8 cellular contexts compared by ENCODE assay signal in genomic region chr1:34163792-34164509, GRCh38. TPM values are rescaled to one million over a fixed set of nuclear protein-coding genes. Genes with fewer than 3 reads are reported as not detected.
A peak's percentile ranks its signal among the peaks of the same experiment; 100 is the strongest.
DNase-seq lines count a peak whose midpoint lies in the region; ATAC-seq and TF ChIP-seq lines count a peak whose summit lies in the region.

No MANE protein-coding gene starts in this region.

- H3K36me3 Mint-ChIP-seq in activated naive CD8-positive, alpha-beta T cell: no peaks in the 10 kb centered on the region
- H3K36me3 Mint-ChIP-seq in activated naive CD8-positive, alpha-beta T cell treated with anti-CD3 and anti-CD28 coated beads for 36 hours: no peaks in the 10 kb centered on the region
- no peaks in the 10 kb centered on the region for H3K36me3 Mint-ChIP-seq in CD8-positive, alpha-beta T cell

- TF ChIP-seq CTCF in left lung (IDR thresholded peaks at IDR 0.05): no peak
- no peak for TF ChIP-seq CTCF in CD8-positive, alpha-beta T cell (IDR thresholded peaks at IDR 0.05)

- no peak overlapping the region for H3K27ac Mint-ChIP-seq in activated naive CD8-positive, alpha-beta T cell
- H3K27ac Mint-ChIP-seq in activated naive CD8-positive, alpha-beta T cell treated with anti-CD3 and anti-CD28 coated beads for 36 hours: no peak overlapping the region
- H3K27ac Mint-ChIP-seq in CD8-positive, alpha-beta T cell: no peak overlapping the region

- WGBS in urinary bladder: under 1% methylated on average over 63 of the region's 63 CpGs

- no peaks in the 10 kb centered on the region for H3K9me3 Mint-ChIP-seq in activated naive CD8-positive, alpha-beta T cell (ENCODE audit: low read depth)
- H3K9me3 Mint-ChIP-seq in activated naive CD8-positive, alpha-beta T cell treated with anti-CD3 and anti-CD28 coated beads for 36 hours: no peaks in the 10 kb centered on the region
- no peaks in the 10 kb centered on the region for H3K9me3 Mint-ChIP-seq in CD8-positive, alpha-beta T cell

- POLR2A ChIA-PET in CD8-positive, alpha-beta T cell (lab: Charles Lee): no interaction called here

- H3K9me3 ChIP-seq in left lung: no peaks in the 10 kb centered on the region
- no peaks in the 10 kb centered on the region for H3K9me3 ChIP-seq in CD8-positive, alpha-beta T cell (ENCODE audit: low read length)

- peak overlapping the region; percentile 59 for H3K4me3 Mint-ChIP-seq in activated naive CD8-positive, alpha-beta T cell
- H3K4me3 Mint-ChIP-seq in activated naive CD8-positive, alpha-beta T cell treated with anti-CD3 and anti-CD28 coated beads for 36 hours: no peak overlapping the region
- H3K4me3 Mint-ChIP-seq in CD8-positive, alpha-beta T cell: no peak overlapping the region

- no peak overlapping the region for H3K27ac ChIP-seq in left lung
- no peak overlapping the region for H3K27ac ChIP-seq in urinary bladder (ENCODE audit: low read depth)
- no peak overlapping the region for H3K27ac ChIP-seq in CD8-positive, alpha-beta T cell (ENCODE audit: low read depth, low read length)

- CTCF ChIA-PET in CD8-positive, alpha-beta T cell (lab: Charles Lee): no interaction called here

- peak; percentile 22 for ATAC-seq in left lung
- no peak for ATAC-seq in CD8-positive, alpha-beta T cell

- intact Hi-C loops in left lung (cut with DNase I): no loop called here
- intact Hi-C loops in CD8-positive, alpha-beta T cell (cut with DNase I, micrococcal nuclease): no loop called here

- no peak for DNase-seq in activated naive CD8-positive, alpha-beta T cell treated with anti-CD3 and anti-CD28 coated beads for 36 hours
- DNase-seq in astrocyte of the hippocampus (ENCODE audit: low read depth, low spot score) (peak; percentile 58), left lung (peak in 1 of 2 donors; percentile 76), NCI-H146 (lab: John Stamatoyannopoulos, UW) (no peak), 8988T (no peak)
- DNase-seq in CD8-positive, alpha-beta T cell: no peak

- H3K4me3 ChIP-seq in left lung: peak overlapping the region; percentile 28
- H3K4me3 ChIP-seq in urinary bladder (ENCODE audit: low read depth, low read length): peak overlapping the region; percentile 44
- H3K4me3 ChIP-seq in CD8-positive, alpha-beta T cell (ENCODE audit: low read depth, low read length): no peak overlapping the region

- H3K36me3 ChIP-seq in left lung (no peaks in the 10 kb centered on the region), urinary bladder (ENCODE audit: insufficient read depth) (no peaks in the 10 kb centered on the region)
- no peaks in the 10 kb centered on the region for H3K36me3 ChIP-seq in CD8-positive, alpha-beta T cell (ENCODE audit: insufficient read depth, low read length)

- peaks cover 32% of the 10 kb centered on the region for H3K27me3 Mint-ChIP-seq in activated naive CD8-positive, alpha-beta T cell
- peaks cover 82% of the 10 kb centered on the region for H3K27me3 Mint-ChIP-seq in activated naive CD8-positive, alpha-beta T cell treated with anti-CD3 and anti-CD28 coated beads for 36 hours
- peaks cover 58% of the 10 kb centered on the region for H3K27me3 Mint-ChIP-seq in CD8-positive, alpha-beta T cell (ENCODE audit: low read depth)

- peaks cover 11 to 33% of the 10 kb centered on the region in 2 donors for H3K4me1 ChIP-seq in left lung
- no peaks in the 10 kb centered on the region for H3K4me1 ChIP-seq in urinary bladder (ENCODE audit: insufficient read depth)
- H3K4me1 ChIP-seq in CD8-positive, alpha-beta T cell (ENCODE audit: insufficient read depth, low read length): peaks cover 6% of the 10 kb centered on the region

- H3K27me3 ChIP-seq in left lung: peaks cover 49 to 100% of the 10 kb centered on the region in 2 donors
- no peaks in the 10 kb centered on the region for H3K27me3 ChIP-seq in CD8-positive, alpha-beta T cell (ENCODE audit: insufficient read depth, low read length)

- H3K4me1 Mint-ChIP-seq in activated naive CD8-positive, alpha-beta T cell (ENCODE audit: low read depth): peaks cover 8% of the 10 kb centered on the region
- H3K4me1 Mint-ChIP-seq in activated naive CD8-positive, alpha-beta T cell treated with anti-CD3 and anti-CD28 coated beads for 36 hours: peaks cover 5% of the 10 kb centered on the region
- peaks cover 9% of the 10 kb centered on the region for H3K4me1 Mint-ChIP-seq in CD8-positive, alpha-beta T cell (ENCODE audit: low read depth)

RNA-seq across cellular contexts. Expression of gene CSMD2, which starts 1.1 kb away (rescaled TPM):
- not detected for total RNA-seq in activated naive CD8-positive, alpha-beta T cell treated with anti-CD3 and anti-CD28 coated beads for 36 hours
- total RNA-seq in left lung: under 1 TPM; 0.52 to 0.81 TPM
- total RNA-seq in urinary bladder: 0.42 TPM
- 0.32 TPM for polyA plus RNA-seq in urinary bladder
- not detected for total RNA-seq in CD8-positive, alpha-beta T cell

RNA-seq across cellular contexts. Expression of gene C1orf94, which starts 12.8 kb away (rescaled TPM):
- not detected for total RNA-seq in activated naive CD8-positive, alpha-beta T cell treated with anti-CD3 and anti-CD28 coated beads for 36 hours
- total RNA-seq in left lung (not detected), urinary bladder (not detected)
- polyA plus RNA-seq in urinary bladder: not detected
- not detected for total RNA-seq in CD8-positive, alpha-beta T cell
